ENCODE assay signal across 8 cellular contexts in genomic region chr21:39715804-39716397, GRCh38. TPM values are rescaled to one million over a fixed set of nuclear protein-coding genes. Genes with fewer than 3 reads are reported as not detected.
DNase-seq lines count a peak whose midpoint lies in the region; ATAC-seq and TF ChIP-seq lines count a peak whose summit lies in the region.

No MANE protein-coding gene starts in this region.

- DNase-seq in Caki2 (ENCODE audit: low read depth) = peak; percentile 33
- peak; percentile 11 for DNase-seq in HT1080 (ENCODE audit: low read depth)
- DNase-seq in RPMI8226 = peak; percentile 63
- DNase-seq in astrocyte of the cerebellum (ENCODE audit: low read depth) = peak; percentile 24
- peak; percentile 23 for DNase-seq in iPS DF 19.7 (ENCODE audit: low read depth, low spot score)
- peak; percentile 0 to 6 for DNase-seq in stimulated activated CD4-positive, alpha-beta T cell treated with anti-CD3 and anti-CD28 coated beads, Interleukin-1b, Interleukin-23, amount 100 ng/mL, for 4 hours (ENCODE audit: low read depth in 2 of 2)
- no peak for DNase-seq in NCI-H187 (lab: John Stamatoyannopoulos, UW)

- ATAC-seq in GM19023 (IDR thresholded peaks at IDR 0.05; ENCODE audit: unreplicated experiment) = no peak

- no peak overlapping the region for H3K4me3 ChIP-seq in astrocyte of the cerebellum (ENCODE audit: low read depth, low read length)

- in situ Hi-C loops in Caki2 (cut with HindIII; ENCODE audit: low pct_unique_long_range_greater_than_20kb, low sequenced_read_pairs) = loop anchor here (25.0 kb wide), 1 partner anchor 104 kb away; the partner anchor contains the start of gene B3GALT5
- in situ Hi-C loops in astrocyte of the cerebellum (cut with HindIII; ENCODE audit: low sequenced_read_pairs) = no loop called here

- TF ChIP-seq CTCF in astrocyte of the cerebellum (IDR thresholded peaks at IDR 0.05; ENCODE audit: low read depth, low read length, missing control alignments) = peak; percentile 47

RNA-seq across cellular contexts. Expression of gene IGSF5, which starts 29.1 kb away (rescaled TPM):
- total RNA-seq in Caki2 (2014; rRNA removed; shearing (Covaris generic); ENCODE audit: low replicate concordance) = 0.17 and 2.5 TPM in 2 replicates
- 0.13 TPM in 1 of 2 replicates, not detected in the other for total RNA-seq in HT1080 (2014; rRNA removed; shearing (Covaris generic))
- polyA plus RNA-seq in HT1080 (2015; cell fraction: cytosol; rRNA removed) = 0.10 TPM in 1 of 2 replicates, not detected in the other
- polyA plus RNA-seq in HT1080 (2015; cell fraction: nucleus; rRNA removed) = not detected in 2 replicates

Comparison
In these comparisons a context has a peak if more than half of its experiments do, and no peak if none do; other contexts are left out.
1. DNase-seq: peak in Caki2 (single experiment), HT1080 (single experiment), RPMI8226 (single experiment), astrocyte of the cerebellum (single experiment), iPS DF 19.7 (single experiment) and stimulated activated CD4-positive, alpha-beta T cell treated with anti-CD3 and anti-CD28 coated beads, Interleukin-1b, Interleukin-23, amount 100 ng/mL, for 4 hours (2 of 2); none in NCI-H187 (0 of 2).